In genomic region chr16:57480754-57481230, GRCh38 we compare ENCODE assay signal across 13 cellular contexts. TPM values are rescaled to one million over a fixed set of nuclear protein-coding genes. Genes with fewer than 3 reads are reported as not detected.
DNase-seq lines count a peak whose midpoint lies in the region; ATAC-seq, FAIRE-seq and TF ChIP-seq lines count a peak whose summit lies in the region.
"Had no signal": no experiment of that assay in that cellular context is flagged by ENCODE, and none has a peak within 500 bp of the region (broad histone marks: within the 10 kb centered on the region; RNA-seq: fewer than 3 reads in every experiment).

No MANE protein-coding gene starts in this region.

- H3K36me3 ChIP-seq in HEK293 (ENCODE audit: control insufficient read depth in 2 of 2, insufficient read depth in 1 of 2, low read length in 2 of 2) (no peaks in the 10 kb centered on the region), K562 (ENCODE audit: control insufficient read depth, insufficient read depth, low read length) (no peaks in the 10 kb centered on the region), mesenchymal stem cell (ENCODE audit: control insufficient read depth in 1 of 2, insufficient read depth in 2 of 2, low read depth in 1 of 2, low read length in 2 of 2) (peaks cover 4 to 33% of the 10 kb centered on the region in 2 experiments), transverse colon (no peaks in the 10 kb centered on the region)
- H3K36me3 ChIP-seq: WERI-Rb-1 had no signal

- H3K79me2 ChIP-seq in K562 (ENCODE audit: control insufficient read depth, insufficient read depth, low read length), result no peaks in the 10 kb centered on the region

- in situ Hi-C loops in K562 (cut with MboI) (no loop called here), transverse colon (cut with MboI; ENCODE audit: low pct_ligation_motif_present in 1 of 4, low pct_unique_long_range_greater_than_20kb in 1 of 4, low sequenced_read_pairs in 3 of 4) (no loop called here)

- CTCF ChIA-PET in HEK293 (lab: Yijun Ruan, JAX) (interaction anchor here (1.2 to 3.2 kb wide), 3 partner anchors 15 to 39 kb away, joined by 4 to 16 read pairs (median 6); partner anchors contain the start of gene POLR2C), K562 (lab: Yijun Ruan, JAX; ENCODE audit: low intra/inter-chr PET ratio) (no interaction called here)

- TF ChIP-seq POLR2A in K562 (conservative IDR thresholded peaks at IDR 0.05) (no peak), transverse colon (IDR thresholded peaks at IDR 0.05) (no peak)

- no peaks in the 10 kb centered on the region for H3K27me3 ChIP-seq in K562 (ENCODE audit: control insufficient read depth in 2 of 2, insufficient read depth in 2 of 2, low read length in 2 of 2)
- H3K27me3 ChIP-seq in mesenchymal stem cell (ENCODE audit: control insufficient read depth in 1 of 2, insufficient read depth in 1 of 2, low read length in 2 of 2), result no peaks in the 10 kb centered on the region
- no peaks in the 10 kb centered on the region for H3K27me3 ChIP-seq in transverse colon
- H3K27me3 ChIP-seq: foreskin keratinocyte had no signal

- H3K4me3 ChIP-seq in HEK293 (ENCODE audit: low read depth, low read length) (no peak overlapping the region), K562 (no peak overlapping the region), mesenchymal stem cell (ENCODE audit: insufficient read depth in 1 of 2, low read depth in 1 of 2, low read length in 2 of 2) (no peak overlapping the region), transverse colon (no peak overlapping the region)

- peak overlapping the region; percentile 35 for H2BK120ac ChIP-seq in mesenchymal stem cell (ENCODE audit: low read depth, low read length)

- intact Hi-C loops in K562 (cut with micrococcal nuclease), result no loop called here
- intact Hi-C loops in transverse colon (cut with DNase I; ENCODE audit: low total_unique reads), result no loop called here

- H3K4ac ChIP-seq in mesenchymal stem cell (ENCODE audit: low read depth in 1 of 2, low read length in 2 of 2), result peak overlapping the region; percentile 47 to 61

- WGBS in K562 (ENCODE audit: insufficient coverage, low coverage, missing lambda C conversion rate), result 59% methylated on average over 6 of the region's 6 CpGs
- 82% methylated on average over 6 of the region's 6 CpGs for WGBS in mesenchymal stem cell
- 59% methylated on average over 6 of the region's 6 CpGs; no CpG with 5 or more reads in 1 of the 2 donors for WGBS in transverse colon (ENCODE audit: low coverage in 1 of 2), 2 donors

- H3K4me1 ChIP-seq in HEK293 (ENCODE audit: control insufficient read depth, insufficient read depth, low read length) (no peaks in the 10 kb centered on the region), K562 (replicated peaks in 1 of 2; ENCODE audit: control insufficient read depth in 2 of 2, insufficient read depth in 2 of 2, low read length in 2 of 2) (peaks cover 27 to 62% of the 10 kb centered on the region in 2 experiments), mesenchymal stem cell (ENCODE audit: control insufficient read depth, insufficient read depth, low read depth, low read length) (peaks cover 67% of the 10 kb centered on the region), transverse colon (peaks cover 18 to 47% (median 36%) of the 10 kb centered on the region in 4 donors)

- peak overlapping the region; percentile 20 to 26; a peak in 1 of 4 replicates for H3K9ac ChIP-seq in K562 (ENCODE audit: insufficient read depth in 1 of 2, low read depth in 2 of 2, low read length in 2 of 2)
- peak overlapping the region; percentile 14 for H3K9ac ChIP-seq in mesenchymal stem cell (ENCODE audit: low read length)

- H2AFZ ChIP-seq in K562 (ENCODE audit: low read depth, low read length), result peak overlapping the region; percentile 80
- H2AFZ ChIP-seq in mesenchymal stem cell (ENCODE audit: low read depth, low read length), result no peak overlapping the region

- no peak overlapping the region for H3K23ac ChIP-seq in mesenchymal stem cell (ENCODE audit: low read length in 2 of 2)

- no peak overlapping the region for H2BK5ac ChIP-seq in mesenchymal stem cell (ENCODE audit: low read depth, low read length, poor library complexity, severe bottlenecking)

- TF ChIP-seq CTCF in HEK293 (tag by site-specific recombination; IDR thresholded peaks at IDR 0.05) (no peak), K562 (IDR thresholded peaks at IDR 0.05 in 2 of 3, conservative IDR thresholded peaks at IDR 0.05 in 1 of 3; ENCODE audit: insufficient read depth in 2 of 3, low read depth in 1 of 3, low read length in 3 of 3) (no peak), transverse colon (IDR thresholded peaks at IDR 0.05) (no peak)

- H2BK12ac ChIP-seq in mesenchymal stem cell (ENCODE audit: low read length in 2 of 2), result peak overlapping the region; percentile 70 to 82

- H3K9me3 ChIP-seq in HEK293 (ENCODE audit: control insufficient read depth, insufficient read depth, low read depth, low read length) (no peaks in the 10 kb centered on the region), K562 (replicated peaks; ENCODE audit: control insufficient read depth, insufficient read depth, low read depth, low read length) (no peaks in the 10 kb centered on the region), mesenchymal stem cell (ENCODE audit: control insufficient read depth, low read length) (no peaks in the 10 kb centered on the region), transverse colon (no peaks in the 10 kb centered on the region)

- peak overlapping the region; percentile 49 for H2BK15ac ChIP-seq in mesenchymal stem cell (ENCODE audit: low read depth, poor library complexity, severe bottlenecking)

- POLR2A ChIA-PET in HEK293 (lab: Yijun Ruan, JAX), result interaction anchor here (0.6 to 0.8 kb wide), 2 partner anchors 19 to 34 kb away, joined by 3 read pairs; partner anchors contain the start of genes CIAPIN1, COQ9 and POLR2C
- POLR2A ChIA-PET in K562 (lab: Yijun Ruan, JAX), result interaction anchor here (0.6 to 1.1 kb wide), 3 partner anchors 8 to 220 kb away, joined by 3 to 6 read pairs (median 4); partner anchors contain the start of gene POLR2C

- peak overlapping the region; percentile 69 for H2AK5ac ChIP-seq in mesenchymal stem cell (ENCODE audit: low read length, severe bottlenecking)

- no peak overlapping the region for H3K14ac ChIP-seq in mesenchymal stem cell (ENCODE audit: low read length in 2 of 2)

- no peak for DNase-seq in K562 (ENCODE audit: extremely low read depth in 1 of 4, low spot score in 3 of 4)
- no peak for DNase-seq in mesenchymal stem cell
- no peak for DNase-seq in transverse colon
- no peak for DNase-seq in GM03348 (ENCODE audit: low spot score)
- DNase-seq: activated CD8-positive, alpha-beta memory T cell treated with anti-CD3 and anti-CD28 coated beads for 24 hours; CD4-positive, alpha-beta memory T cell; effector memory CD4-positive, alpha-beta T cell; foreskin keratinocyte; NCI-H1048 had no signal

- H3K9me1 ChIP-seq in K562 (ENCODE audit: control insufficient read depth, insufficient read depth, low read length), result no peaks in the 10 kb centered on the region

- H3K4me2 ChIP-seq in K562 (ENCODE audit: insufficient read depth, low read length), result peak overlapping the region; percentile 39; the same call in 1 of the 2 replicates
- H3K4me2 ChIP-seq in mesenchymal stem cell (ENCODE audit: low read length, poor library complexity, severe bottlenecking), result no peak overlapping the region

- peak overlapping the region; percentile 88 for H4K91ac ChIP-seq in mesenchymal stem cell (ENCODE audit: low read length)

- H3K79me1 ChIP-seq in mesenchymal stem cell (replicated peaks; ENCODE audit: low read length, poor library complexity, severe bottlenecking), result peaks cover 47% of the 10 kb centered on the region

- no peak for FAIRE-seq in K562 (lab: Jason Lieb, UNC)

- H4K20me1 ChIP-seq in K562 (replicated peaks; ENCODE audit: control insufficient read depth, insufficient read depth, low read length), result no peaks in the 10 kb centered on the region

- ATAC-seq in K562 (no peak), GM18498 (IDR thresholded peaks at IDR 0.05; ENCODE audit: unreplicated experiment) (no peak), HG03520 (IDR thresholded peaks at IDR 0.05; ENCODE audit: unreplicated experiment) (no peak)
- ATAC-seq: foreskin keratinocyte had no signal

- no peak for TF ChIP-seq RAD21 in K562 (CRISPR knock-in tag; conservative IDR thresholded peaks at IDR 0.05 in 1 of 2, IDR thresholded peaks at IDR 0.05 in 1 of 2)

- peak overlapping the region; percentile 75 to 79 for H3K18ac ChIP-seq in mesenchymal stem cell (ENCODE audit: low read depth in 1 of 2, low read length in 2 of 2)

- H3K27ac ChIP-seq in HEK293 (ENCODE audit: extremely low read depth, low read depth, low read length), result no peak overlapping the region
- H3K27ac ChIP-seq in K562 (ENCODE audit: extremely low read depth, low read depth, low read length), result peak overlapping the region; percentile 15; the same call in 1 of the 3 replicates
- peak overlapping the region; percentile 52 for H3K27ac ChIP-seq in mesenchymal stem cell (ENCODE audit: low read length, poor library complexity, severe bottlenecking)
- peak overlapping the region; percentile 86 to 89 (median 88) for H3K27ac ChIP-seq in transverse colon
- H3K27ac ChIP-seq: foreskin keratinocyte had no signal

- TF ChIP-seq EP300 in K562 (IDR thresholded peaks at IDR 0.05; ENCODE audit: low read length) (no peak), transverse colon (IDR thresholded peaks at IDR 0.05; ENCODE audit: low read depth) (no peak)

- BruUV-seq in K562 (replicated peaks; lab: Mats Ljungman, UMichigan), result no TSS peak

- H4K8ac ChIP-seq in mesenchymal stem cell (ENCODE audit: low read length), result peak overlapping the region; percentile 87

RNA-seq across cellular contexts. Expression of gene DOK4, which starts 5.5 kb away (rescaled TPM):
- total RNA-seq in K562 (2011; cell fraction: chromatin; rRNA removed; ENCODE audit: low replicate concordance), result 3.9 and 13.2 TPM in 2 replicates
- total RNA-seq in K562 (2011; cell fraction: nucleolus; rRNA removed), result 9.2 and 12.2 TPM in 2 replicates
- total RNA-seq in K562 (2011; cell fraction: nucleoplasm; rRNA removed), result 6.3 and 7.6 TPM in 2 replicates
- total RNA-seq in K562 (2014; rRNA removed) (14.4 and 18.9 TPM in 2 replicates), K562 (2014; rRNA removed; fragmentation: Illumina TruSeq; extraction: Trizol) (2.3 and 3.2 TPM in 2 replicates), K562 (2015; rRNA removed; fragmentation: Illumina TruSeq; extraction: Trizol) (8.3 and 9.3 TPM in 2 replicates), K562 (2021) (11.0 and 11.4 TPM in 2 replicates), transverse colon (100 to 1,000 TPM in 3 of 4 donors, 10 to 100 TPM in 1; 57.9 to 312 (median 143) TPM)
- polyA plus RNA-seq in K562 (2011; rRNA removed) (10.8 and 11.3 TPM in 2 replicates), K562 (2014; fragmentation: Illumina TruSeq; extraction: Trizol) (6.5 and 9.5 TPM in 2 replicates), K562 (2014; fragmentation: Nextera tagmentation; extraction: Ambion mirVana) (under 1 TPM; 0.10 TPM), K562 (2014; rRNA removed) (12.4 and 16.4 TPM in 2 replicates)
- 14.0 and 19.6 TPM in 2 replicates for polyA plus RNA-seq in K562 (2011; cell fraction: cytosol; rRNA removed)
- polyA plus RNA-seq in K562 (2011; cell fraction: nucleus; rRNA removed), result 23.7 and 31.1 TPM in 2 replicates
- polyA plus RNA-seq in K562 (2012), result 10.2 and 13.2 TPM in 2 replicates
- polyA minus RNA-seq in K562 (2011; rRNA and poly(A)+ RNA removed), result 3.6 and 5.5 TPM in 2 replicates
- 5.9 and 6.1 TPM in 2 replicates for polyA minus RNA-seq in K562 (2011; cell fraction: cytosol; rRNA and poly(A)+ RNA removed)
- polyA minus RNA-seq in K562 (2011; cell fraction: nucleus; rRNA and poly(A)+ RNA removed), result 5.2 and 5.3 TPM in 2 replicates
- polyA plus RNA-seq in mesenchymal stem cell (2013, experiment 1 of 2), result 29.6 TPM
- polyA plus RNA-seq in mesenchymal stem cell (2013, experiment 2 of 2), result 29.7 TPM

RNA-seq across cellular contexts. Expression of gene POLR2C, which starts 18.3 kb away (rescaled TPM):
- 125 and 216 TPM in 2 replicates for total RNA-seq in K562 (2011; cell fraction: chromatin; rRNA removed; ENCODE audit: low replicate concordance)
- total RNA-seq in K562 (2011; cell fraction: nucleolus; rRNA removed), result 143 and 160 TPM in 2 replicates
- total RNA-seq in K562 (2011; cell fraction: nucleoplasm; rRNA removed), result 131 and 142 TPM in 2 replicates
- total RNA-seq in K562 (2014; rRNA removed) (131 and 139 TPM in 2 replicates), K562 (2014; rRNA removed; fragmentation: Illumina TruSeq; extraction: Trizol) (89.3 and 90.1 TPM in 2 replicates), K562 (2015; rRNA removed; fragmentation: Illumina TruSeq; extraction: Trizol) (92.3 and 93.9 TPM in 2 replicates), K562 (2021) (77.2 and 84.5 TPM in 2 replicates), transverse colon (100 to 1,000 TPM in 1 of 4 donors, 10 to 100 TPM in 3; 39.2 to 104 (median 72.7) TPM)
- polyA plus RNA-seq in K562 (2011; rRNA removed) (163 and 170 TPM in 2 replicates), K562 (2014; fragmentation: Illumina TruSeq; extraction: Trizol) (107 and 131 TPM in 2 replicates), K562 (2014; fragmentation: Nextera tagmentation; extraction: Ambion mirVana) (10 to 100 TPM; 70.3 to 87.4 TPM), K562 (2014; rRNA removed) (97.5 and 108 TPM in 2 replicates)
- polyA plus RNA-seq in K562 (2011; cell fraction: cytosol; rRNA removed), result 234 and 242 TPM in 2 replicates
- 143 and 206 TPM in 2 replicates for polyA plus RNA-seq in K562 (2011; cell fraction: nucleus; rRNA removed)
- 79.8 and 97.9 TPM in 2 replicates for polyA plus RNA-seq in K562 (2012)
- 176 and 218 TPM in 2 replicates for polyA minus RNA-seq in K562 (2011; rRNA and poly(A)+ RNA removed)
- 109 TPM in 2 replicates for polyA minus RNA-seq in K562 (2011; cell fraction: cytosol; rRNA and poly(A)+ RNA removed)
- polyA minus RNA-seq in K562 (2011; cell fraction: nucleus; rRNA and poly(A)+ RNA removed), result 69.1 and 102 TPM in 2 replicates
- polyA plus RNA-seq in mesenchymal stem cell (2013, experiment 1 of 2), result 39.3 TPM
- polyA plus RNA-seq in mesenchymal stem cell (2013, experiment 2 of 2), result 40.0 TPM

RNA-seq across cellular contexts. Expression of gene COQ9, which starts 33.5 kb away (rescaled TPM):
- total RNA-seq in K562 (2011; cell fraction: chromatin; rRNA removed; ENCODE audit: low replicate concordance), result 89.8 and 122 TPM in 2 replicates
- 76.9 and 77.6 TPM in 2 replicates for total RNA-seq in K562 (2011; cell fraction: nucleolus; rRNA removed)
- 91.4 and 128 TPM in 2 replicates for total RNA-seq in K562 (2011; cell fraction: nucleoplasm; rRNA removed)
- total RNA-seq in K562 (2014; rRNA removed) (74.4 and 98.2 TPM in 2 replicates), K562 (2014; rRNA removed; fragmentation: Illumina TruSeq; extraction: Trizol) (62.5 and 65.5 TPM in 2 replicates), K562 (2015; rRNA removed; fragmentation: Illumina TruSeq; extraction: Trizol) (68.9 and 71.4 TPM in 2 replicates), K562 (2021) (63.3 and 63.7 TPM in 2 replicates), transverse colon (100 to 1,000 TPM; 113 to 154 (median 148) TPM)
- polyA plus RNA-seq in K562 (2011; rRNA removed) (139 and 143 TPM in 2 replicates), K562 (2014; fragmentation: Illumina TruSeq; extraction: Trizol) (92.0 and 110 TPM in 2 replicates), K562 (2014; fragmentation: Nextera tagmentation; extraction: Ambion mirVana) (10 to 100 TPM; 35.0 to 55.2 TPM), K562 (2014; rRNA removed) (84.2 and 102 TPM in 2 replicates)
- 148 and 155 TPM in 2 replicates for polyA plus RNA-seq in K562 (2011; cell fraction: cytosol; rRNA removed)
- polyA plus RNA-seq in K562 (2011; cell fraction: nucleus; rRNA removed), result 246 and 249 TPM in 2 replicates
- 62.1 and 66.0 TPM in 2 replicates for polyA plus RNA-seq in K562 (2012)
- polyA minus RNA-seq in K562 (2011; rRNA and poly(A)+ RNA removed), result 93.4 and 108 TPM in 2 replicates
- polyA minus RNA-seq in K562 (2011; cell fraction: cytosol; rRNA and poly(A)+ RNA removed), result 34.5 and 39.3 TPM in 2 replicates
- 46.4 and 57.6 TPM in 2 replicates for polyA minus RNA-seq in K562 (2011; cell fraction: nucleus; rRNA and poly(A)+ RNA removed)
- polyA plus RNA-seq in mesenchymal stem cell (2013, experiment 1 of 2), result 26.1 TPM
- polyA plus RNA-seq in mesenchymal stem cell (2013, experiment 2 of 2), result 25.9 TPM

RNA-seq across cellular contexts. Expression of gene CIAPIN1, which starts 33.6 kb away (rescaled TPM):
- 76.1 and 94.2 TPM in 2 replicates for total RNA-seq in K562 (2011; cell fraction: chromatin; rRNA removed; ENCODE audit: low replicate concordance)
- 47.2 and 48.7 TPM in 2 replicates for total RNA-seq in K562 (2011; cell fraction: nucleolus; rRNA removed)
- 57.9 and 64.7 TPM in 2 replicates for total RNA-seq in K562 (2011; cell fraction: nucleoplasm; rRNA removed)
- total RNA-seq in K562 (2014; rRNA removed), result 79.2 and 100 TPM in 2 replicates
- 78.2 and 83.6 TPM in 2 replicates for total RNA-seq in K562 (2014; rRNA removed; fragmentation: Illumina TruSeq; extraction: Trizol)
- total RNA-seq in K562 (2015; rRNA removed; fragmentation: Illumina TruSeq; extraction: Trizol), result 71.8 and 74.6 TPM in 2 replicates
- 95.7 and 102 TPM in 2 replicates for total RNA-seq in K562 (2021)
- 98.1 and 104 TPM in 2 replicates for polyA plus RNA-seq in K562 (2011; rRNA removed)
- 79.8 and 91.8 TPM in 2 replicates for polyA plus RNA-seq in K562 (2011; cell fraction: cytosol; rRNA removed)
- 64.2 and 65.5 TPM in 2 replicates for polyA plus RNA-seq in K562 (2011; cell fraction: nucleus; rRNA removed)
- polyA plus RNA-seq in K562 (2012), result 59.6 and 73.4 TPM in 2 replicates
- 85.8 and 87.4 TPM in 2 replicates for polyA plus RNA-seq in K562 (2014; fragmentation: Illumina TruSeq; extraction: Trizol)
- polyA plus RNA-seq in K562 (2014; fragmentation: Nextera tagmentation; extraction: Ambion mirVana), result 100 to 1,000 TPM; 256 to 263 TPM
- polyA plus RNA-seq in K562 (2014; rRNA removed), result 68.3 and 72.8 TPM in 2 replicates
- polyA minus RNA-seq in K562 (2011; rRNA and poly(A)+ RNA removed), result 67.4 and 77.9 TPM in 2 replicates
- polyA minus RNA-seq in K562 (2011; cell fraction: cytosol; rRNA and poly(A)+ RNA removed), result 23.9 and 35.3 TPM in 2 replicates
- polyA minus RNA-seq in K562 (2011; cell fraction: nucleus; rRNA and poly(A)+ RNA removed), result 14.1 and 24.7 TPM in 2 replicates
- polyA plus RNA-seq in mesenchymal stem cell (2013, experiment 1 of 2), result 30.8 TPM
- 33.0 TPM for polyA plus RNA-seq in mesenchymal stem cell (2013, experiment 2 of 2)
- 10 to 100 TPM; 20.9 to 48.3 (median 40.5) TPM for total RNA-seq in transverse colon

RNA-seq across cellular contexts. Expression of gene CCDC102A, which starts 55.6 kb away (rescaled TPM):
- total RNA-seq in K562 (2011; cell fraction: chromatin; rRNA removed; ENCODE audit: low replicate concordance), result 0.26 and 1.1 TPM in 2 replicates
- total RNA-seq in K562 (2011; cell fraction: nucleolus; rRNA removed), result 0.92 and 1.3 TPM in 2 replicates
- total RNA-seq in K562 (2011; cell fraction: nucleoplasm; rRNA removed), result 0.51 and 0.84 TPM in 2 replicates
- total RNA-seq in K562 (2014; rRNA removed) (3.8 and 4.9 TPM in 2 replicates), K562 (2014; rRNA removed; fragmentation: Illumina TruSeq; extraction: Trizol) (0.16 and 0.58 TPM in 2 replicates), K562 (2015; rRNA removed; fragmentation: Illumina TruSeq; extraction: Trizol) (1.4 and 2.1 TPM in 2 replicates), K562 (2021) (2.7 and 3.0 TPM in 2 replicates), transverse colon (10 to 100 TPM in 1 of 4 donors, 1 to 10 TPM in 3; 2.2 to 17.7 (median 3.7) TPM)
- polyA plus RNA-seq in K562 (2011; rRNA removed) (2.2 and 2.4 TPM in 2 replicates), K562 (2014; fragmentation: Illumina TruSeq; extraction: Trizol) (0.85 and 1.4 TPM in 2 replicates), K562 (2014; fragmentation: Nextera tagmentation; extraction: Ambion mirVana) (under 1 TPM; 0.03 to 0.11 TPM), K562 (2014; rRNA removed) (2.0 and 4.9 TPM in 2 replicates)
- polyA plus RNA-seq in K562 (2011; cell fraction: cytosol; rRNA removed), result 2.6 and 6.6 TPM in 2 replicates
- polyA plus RNA-seq in K562 (2011; cell fraction: nucleus; rRNA removed), result 1.3 and 2.1 TPM in 2 replicates
- polyA plus RNA-seq in K562 (2012), result 2.3 and 2.8 TPM in 2 replicates
- polyA minus RNA-seq in K562 (2011; rRNA and poly(A)+ RNA removed), result 0.45 and 1.4 TPM in 2 replicates
- polyA minus RNA-seq in K562 (2011; cell fraction: cytosol; rRNA and poly(A)+ RNA removed), result 1.4 and 1.6 TPM in 2 replicates
- polyA minus RNA-seq in K562 (2011; cell fraction: nucleus; rRNA and poly(A)+ RNA removed), result 0.67 and 1.1 TPM in 2 replicates
- polyA plus RNA-seq in mesenchymal stem cell (2013, experiment 1 of 2), result 4.5 TPM
- polyA plus RNA-seq in mesenchymal stem cell (2013, experiment 2 of 2), result 4.8 TPM
